ENCODE assay signal across 8 cellular contexts in genomic region chr1:205774277-205775014, GRCh38. TPM values are rescaled to one million over a fixed set of nuclear protein-coding genes. Genes with fewer than 3 reads are reported as not detected.
DNase-seq lines count a peak whose midpoint lies in the region; ATAC-seq and TF ChIP-seq lines count a peak whose summit lies in the region.

No MANE protein-coding gene starts in this region.

- TF ChIP-seq POLR2A in breast epithelium (IDR thresholded peaks at IDR 0.05): no peak

- POLR2A ChIA-PET in CD8-positive, alpha-beta memory T cell (lab: Charles Lee): interaction anchor here (0.6 to 4.6 kb wide), 9 partner anchors 25 to 143 kb away, joined by 3 to 74 read pairs (median 4); partner anchors contain the start of gene NUCKS1
- POLR2A ChIA-PET in HEK293T (lab: Yijun Ruan, JAX): interaction anchor here (1.6 kb wide), 1 partner anchor 25 kb away, joined by 10 read pairs; the partner anchor contains the start of gene NUCKS1

- in situ Hi-C loops in KBM-7 (cut with MboI; ENCODE audit: low pct_unique_long_range_greater_than_20kb, low sequenced_read_pairs): loop anchor here (25.0 kb wide), 2 partner anchors 188 to 363 kb away; no protein-coding TSS in a partner anchor

- no peaks in the 10 kb centered on the region for H3K9me3 Mint-ChIP-seq in CD8-positive, alpha-beta memory T cell

- peak overlapping the region; percentile 89 to 99 (median 97) for H3K4me3 Mint-ChIP-seq in CD8-positive, alpha-beta memory T cell
- peak overlapping the region; percentile 99 for H3K4me3 Mint-ChIP-seq in T-helper 17 cell

- intact Hi-C loops in breast epithelium (cut with DNase I; ENCODE audit: low total_unique reads): no loop called here
- intact Hi-C loops in left lung (cut with DNase I): no loop called here

- peak overlapping the region; percentile 95 to 100 (median 99) for H3K27ac Mint-ChIP-seq in CD8-positive, alpha-beta memory T cell
- H3K27ac Mint-ChIP-seq in T-helper 17 cell: peak overlapping the region; percentile 97

- TF ChIP-seq CTCF in breast epithelium (IDR thresholded peaks at IDR 0.05) (no peak), left lung (IDR thresholded peaks at IDR 0.05) (no peak)

- H3K27me3 ChIP-seq in CD8-positive, alpha-beta memory T cell (ENCODE audit: insufficient read depth, low read length, poor library complexity, severe bottlenecking): no peaks in the 10 kb centered on the region
- H3K27me3 ChIP-seq in breast epithelium (no peaks in the 10 kb centered on the region), left lung (no peaks in the 10 kb centered on the region)

- peak; percentile 31 to 66 (median 52) for DNase-seq in CD8-positive, alpha-beta memory T cell
- peak; percentile 45 for DNase-seq in HEK293T (ENCODE audit: extremely low spot score)
- DNase-seq in T-helper 17 cell: peak; percentile 21 to 42 (median 27)
- no peak for DNase-seq in breast epithelium (ENCODE audit: low spot score in 2 of 2)
- peak in 1 of 2 donors; percentile 73 for DNase-seq in left lung
- peak in 2 of 3 donors; percentile 4 to 16 for DNase-seq in stimulated activated CD4-positive, alpha-beta T cell treated with anti-CD3 and anti-CD28 coated beads, TNF-alpha, amount 100 ng/mL, for 48 hours (ENCODE audit: low read depth in 3 of 3)
- no peak for DNase-seq in cerebellar nuclear complex (lab: John Stamatoyannopoulos, UW)
- no peak for DNase-seq in KBM-7

- peaks cover 0 to 2% of the 10 kb centered on the region in 2 donors for H3K27me3 Mint-ChIP-seq in CD8-positive, alpha-beta memory T cell
- H3K27me3 Mint-ChIP-seq in T-helper 17 cell: no peaks in the 10 kb centered on the region

- no peaks in the 10 kb centered on the region for H3K9me3 ChIP-seq in CD8-positive, alpha-beta memory T cell (ENCODE audit: low read length)
- H3K9me3 ChIP-seq in T-helper 17 cell (ENCODE audit: control insufficient read depth, low read length, poor library complexity, severe bottlenecking) (no peaks in the 10 kb centered on the region), breast epithelium (no peaks in the 10 kb centered on the region), left lung (no peaks in the 10 kb centered on the region)

- peaks cover 61 to 64% (median 62%) of the 10 kb centered on the region in 3 donors for H3K4me1 Mint-ChIP-seq in CD8-positive, alpha-beta memory T cell
- H3K4me1 Mint-ChIP-seq in T-helper 17 cell: peaks cover 45% of the 10 kb centered on the region

- peak overlapping the region; percentile 90 for H3K27ac ChIP-seq in CD8-positive, alpha-beta memory T cell (ENCODE audit: low read depth, low read length)
- peak overlapping the region; percentile 70 to 71 for H3K27ac ChIP-seq in breast epithelium
- H3K27ac ChIP-seq in left lung: peak overlapping the region; percentile 29 to 81

- H3K36me3 ChIP-seq in CD8-positive, alpha-beta memory T cell (ENCODE audit: insufficient read depth, low read length): peaks cover 13% of the 10 kb centered on the region
- no peaks in the 10 kb centered on the region for H3K36me3 ChIP-seq in breast epithelium
- H3K36me3 ChIP-seq in left lung: peaks cover 0 to 21% of the 10 kb centered on the region in 2 donors

- H3K4me3 ChIP-seq in CD8-positive, alpha-beta memory T cell (ENCODE audit: low read length): peak overlapping the region; percentile 84
- peak overlapping the region; percentile 83 to 90 (median 89) for H3K4me3 ChIP-seq in breast epithelium
- H3K4me3 ChIP-seq in left lung: peak overlapping the region; percentile 52 to 73

- ATAC-seq in T-helper 17 cell: peak; percentile 36
- peak; percentile 38 for ATAC-seq in left lung

- peaks cover 41% of the 10 kb centered on the region for H3K4me1 ChIP-seq in CD8-positive, alpha-beta memory T cell (ENCODE audit: insufficient read depth, low read length)
- no peaks in the 10 kb centered on the region for H3K4me1 ChIP-seq in breast epithelium
- peaks cover 0 to 24% of the 10 kb centered on the region in 2 donors for H3K4me1 ChIP-seq in left lung

- CTCF ChIA-PET in CD8-positive, alpha-beta memory T cell (lab: Charles Lee): interaction anchor here (0.8 to 3.7 kb wide), 5 partner anchors 9 to 332 kb away, joined by 3 to 15 read pairs (median 5); partner anchors contain the start of gene ELK4
- CTCF ChIA-PET in HEK293T (lab: Yijun Ruan, JAX): interaction anchor here (1.7 kb wide), 1 partner anchor 17 kb away, joined by 4 read pairs; no protein-coding TSS in a partner anchor

- peaks cover 0 to 51% (median 11%) of the 10 kb centered on the region in 3 donors for H3K36me3 Mint-ChIP-seq in CD8-positive, alpha-beta memory T cell
- peaks cover 4% of the 10 kb centered on the region for H3K36me3 Mint-ChIP-seq in T-helper 17 cell (ENCODE audit: low read depth)

TF ChIP-seq in HEK293T, 16 proteins besides CTCF, POLR2A, EP300 and RAD21:
- TF ChIP-seq NFRKB (IDR thresholded peaks at IDR 0.05): no peak
- TF ChIP-seq L3MBTL2 (conservative IDR thresholded peaks at IDR 0.05): no peak
- TF ChIP-seq SP1 (IDR thresholded peaks at IDR 0.05): no peak
- no peak for TF ChIP-seq TARDBP (IDR thresholded peaks at IDR 0.05)
- TF ChIP-seq SUZ12 (IDR thresholded peaks at IDR 0.05): no peak
- TF ChIP-seq ARNT (IDR thresholded peaks at IDR 0.05): no peak
- TF ChIP-seq LEF1 (IDR thresholded peaks at IDR 0.05; ENCODE audit: borderline replicate concordance): no peak
- TF ChIP-seq ELF4 (IDR thresholded peaks at IDR 0.05): no peak
- TF ChIP-seq BHLHE40 (IDR thresholded peaks at IDR 0.05; ENCODE audit: borderline replicate concordance): no peak
- TF ChIP-seq FOXM1 (IDR thresholded peaks at IDR 0.05; ENCODE audit: borderline replicate concordance): no peak
- no peak for TF ChIP-seq HDGF (IDR thresholded peaks at IDR 0.05; ENCODE audit: borderline replicate concordance)

RNA-seq across cellular contexts. Expression of gene RAB29, which starts 0.8 kb away (rescaled TPM):
- 10 to 100 TPM; 37.1 to 39.7 TPM for total RNA-seq in CD8-positive, alpha-beta memory T cell
- polyA plus RNA-seq in CD8-positive, alpha-beta memory T cell: 169 TPM
- total RNA-seq in T-helper 17 cell (10 to 100 TPM; 30.5 to 38.2 TPM), breast epithelium (10 to 100 TPM; 22.4 to 30.3 (median 23.9) TPM), left lung (10 to 100 TPM; 18.8 to 29.9 TPM)

RNA-seq across cellular contexts. Expression of gene NUCKS1, which starts 24.5 kb away (rescaled TPM):
- total RNA-seq in CD8-positive, alpha-beta memory T cell: 100 to 1,000 TPM; 162 to 202 TPM
- polyA plus RNA-seq in CD8-positive, alpha-beta memory T cell: 18.9 TPM
- total RNA-seq in T-helper 17 cell (10 to 100 TPM; 68.7 to 73.2 TPM), breast epithelium (100 to 1,000 TPM in 1 of 3 donors, 10 to 100 TPM in 2; 80.6 to 188 (median 86.9) TPM), left lung (100 to 1,000 TPM; 115 to 147 TPM)

RNA-seq across cellular contexts. Expression of gene SLC41A1, which starts 38.6 kb away (rescaled TPM):
- total RNA-seq in CD8-positive, alpha-beta memory T cell: 10 to 100 TPM; 24.1 to 27.6 TPM
- 16.5 TPM for polyA plus RNA-seq in CD8-positive, alpha-beta memory T cell
- total RNA-seq in T-helper 17 cell (10 to 100 TPM; 33.5 to 36.2 TPM), breast epithelium (10 to 100 TPM; 13.9 to 18.0 (median 16.8) TPM), left lung (10 to 100 TPM; 29.4 to 36.1 TPM)

Comparison
In these comparisons a context has a peak if more than half of its experiments do, and no peak if none do; other contexts are left out.
1. DNase-seq: peak in CD8-positive, alpha-beta memory T cell (5 of 5), HEK293T (single experiment), T-helper 17 cell (3 of 3) and stimulated activated CD4-positive, alpha-beta T cell treated with anti-CD3 and anti-CD28 coated beads, TNF-alpha, amount 100 ng/mL, for 48 hours (2 of 3); none in breast epithelium (0 of 2), cerebellar nuclear complex (0 of 2) and KBM-7 (single experiment).
2. Peak in every context shown above with its lines, with median percentiles within 50 percentile points of each other: H3K27ac ChIP-seq and H3K4me3 ChIP-seq.